ENCODE assay signal across 1 cellular context in genomic region chr17:57947369-57947768, GRCh38.
TF ChIP-seq lines count a peak whose summit lies in the region.

No MANE protein-coding gene starts in this region.

TF ChIP-seq in HepG2, 621 proteins besides CTCF, POLR2A, EP300 and RAD21:
- TF ChIP-seq ZMYM2 (CRISPR knock-in tag; IDR thresholded peaks at IDR 0.05) (0 out of 2 replicates have a peak, but pooled peaks have one; percentile 44), ZNF275 (CRISPR knock-in tag; IDR thresholded peaks at IDR 0.05; ENCODE audit: borderline replicate concordance) (0 out of 2 replicates have a peak, but pooled peaks have one; percentile 10), CCDC6 (CRISPR knock-in tag; IDR thresholded peaks at IDR 0.05) (0 out of 2 replicates have a peak, but pooled peaks have one; percentile 11), POLR2AphosphoS2 (IDR thresholded peaks at IDR 0.05; ENCODE audit: low read depth, low read length) (no peak), YEATS4 (CRISPR knock-in tag; IDR thresholded peaks at IDR 0.05; ENCODE audit: borderline replicate concordance) (0 out of 2 replicates have a peak, but pooled peaks have one; percentile 26), JUN (CRISPR knock-in tag; IDR thresholded peaks at IDR 0.05) (0 out of 2 replicates have a peak, but pooled peaks have one; percentile 19), SOX6 (IDR thresholded peaks at IDR 0.05) (no peak), SOX6 (CRISPR knock-in tag; IDR thresholded peaks at IDR 0.05) (peak; percentile 34; the same call in 1 of the 2 replicates), HMGXB4 (CRISPR knock-in tag; IDR thresholded peaks at IDR 0.05; ENCODE audit: borderline replicate concordance in 1 of 2, low read depth in 1 of 2) (0 out of 4 replicates have a peak, but pooled peaks of 1 of the 2 experiments have one; percentile 5), RFX3 (CRISPR knock-in tag; IDR thresholded peaks at IDR 0.05) (no peak), ZNF543 (CRISPR knock-in tag; IDR thresholded peaks at IDR 0.05) (0 out of 2 replicates have a peak, but pooled peaks have one; percentile 37), ZHX1 (CRISPR knock-in tag; IDR thresholded peaks at IDR 0.05; ENCODE audit: low read depth) (no peak), HOXA5 (CRISPR knock-in tag; IDR thresholded peaks at IDR 0.05) (0 out of 2 replicates have a peak, but pooled peaks have one; percentile 36), ZNF317 (CRISPR knock-in tag; IDR thresholded peaks at IDR 0.05) (peak; percentile 48; the same call in 1 of the 2 replicates), NFKB2 (CRISPR knock-in tag; IDR thresholded peaks at IDR 0.05; ENCODE audit: borderline replicate concordance) (no peak), ZUFSP (CRISPR knock-in tag; IDR thresholded peaks at IDR 0.05; ENCODE audit: borderline replicate concordance) (no peak), TARDBP (CRISPR knock-in tag; IDR thresholded peaks at IDR 0.05) (no peak), PREB (CRISPR knock-in tag; IDR thresholded peaks at IDR 0.05) (no peak), ZMYM3 (CRISPR knock-in tag; IDR thresholded peaks at IDR 0.05) (peak; percentile 39), KAT2B (IDR thresholded peaks at IDR 0.05; ENCODE audit: borderline replicate concordance, low read depth, low read length) (no peak), ZBTB1 (CRISPR knock-in tag; IDR thresholded peaks at IDR 0.05; ENCODE audit: borderline replicate concordance) (no peak), ZNF460 (CRISPR knock-in tag; IDR thresholded peaks at IDR 0.05; ENCODE audit: borderline replicate concordance) (peak; percentile 92), ZBTB20 (CRISPR knock-in tag; IDR thresholded peaks at IDR 0.05; ENCODE audit: borderline replicate concordance, low read depth) (no peak)
- TF ChIP-seq, protein P1, sequence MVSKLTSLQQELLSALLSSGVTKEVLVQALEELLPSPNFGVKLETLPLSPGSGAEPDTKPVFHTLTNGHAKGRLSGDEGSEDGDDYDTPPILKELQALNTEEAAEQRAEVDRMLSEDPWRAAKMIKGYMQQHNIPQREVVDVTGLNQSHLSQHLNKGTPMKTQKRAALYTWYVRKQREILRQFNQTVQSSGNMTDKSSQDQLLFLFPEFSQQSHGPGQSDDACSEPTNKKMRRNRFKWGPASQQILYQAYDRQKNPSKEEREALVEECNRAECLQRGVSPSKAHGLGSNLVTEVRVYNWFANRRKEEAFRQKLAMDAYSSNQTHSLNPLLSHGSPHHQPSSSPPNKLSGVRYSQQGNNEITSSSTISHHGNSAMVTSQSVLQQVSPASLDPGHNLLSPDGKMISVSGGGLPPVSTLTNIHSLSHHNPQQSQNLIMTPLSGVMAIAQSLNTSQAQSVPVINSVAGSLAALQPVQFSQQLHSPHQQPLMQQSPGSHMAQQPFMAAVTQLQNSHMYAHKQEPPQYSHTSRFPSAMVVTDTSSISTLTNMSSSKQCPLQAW (CRISPR knock-in tag; IDR thresholded peaks at IDR 0.05), result no peak
- TF ChIP-seq, protein P2, sequence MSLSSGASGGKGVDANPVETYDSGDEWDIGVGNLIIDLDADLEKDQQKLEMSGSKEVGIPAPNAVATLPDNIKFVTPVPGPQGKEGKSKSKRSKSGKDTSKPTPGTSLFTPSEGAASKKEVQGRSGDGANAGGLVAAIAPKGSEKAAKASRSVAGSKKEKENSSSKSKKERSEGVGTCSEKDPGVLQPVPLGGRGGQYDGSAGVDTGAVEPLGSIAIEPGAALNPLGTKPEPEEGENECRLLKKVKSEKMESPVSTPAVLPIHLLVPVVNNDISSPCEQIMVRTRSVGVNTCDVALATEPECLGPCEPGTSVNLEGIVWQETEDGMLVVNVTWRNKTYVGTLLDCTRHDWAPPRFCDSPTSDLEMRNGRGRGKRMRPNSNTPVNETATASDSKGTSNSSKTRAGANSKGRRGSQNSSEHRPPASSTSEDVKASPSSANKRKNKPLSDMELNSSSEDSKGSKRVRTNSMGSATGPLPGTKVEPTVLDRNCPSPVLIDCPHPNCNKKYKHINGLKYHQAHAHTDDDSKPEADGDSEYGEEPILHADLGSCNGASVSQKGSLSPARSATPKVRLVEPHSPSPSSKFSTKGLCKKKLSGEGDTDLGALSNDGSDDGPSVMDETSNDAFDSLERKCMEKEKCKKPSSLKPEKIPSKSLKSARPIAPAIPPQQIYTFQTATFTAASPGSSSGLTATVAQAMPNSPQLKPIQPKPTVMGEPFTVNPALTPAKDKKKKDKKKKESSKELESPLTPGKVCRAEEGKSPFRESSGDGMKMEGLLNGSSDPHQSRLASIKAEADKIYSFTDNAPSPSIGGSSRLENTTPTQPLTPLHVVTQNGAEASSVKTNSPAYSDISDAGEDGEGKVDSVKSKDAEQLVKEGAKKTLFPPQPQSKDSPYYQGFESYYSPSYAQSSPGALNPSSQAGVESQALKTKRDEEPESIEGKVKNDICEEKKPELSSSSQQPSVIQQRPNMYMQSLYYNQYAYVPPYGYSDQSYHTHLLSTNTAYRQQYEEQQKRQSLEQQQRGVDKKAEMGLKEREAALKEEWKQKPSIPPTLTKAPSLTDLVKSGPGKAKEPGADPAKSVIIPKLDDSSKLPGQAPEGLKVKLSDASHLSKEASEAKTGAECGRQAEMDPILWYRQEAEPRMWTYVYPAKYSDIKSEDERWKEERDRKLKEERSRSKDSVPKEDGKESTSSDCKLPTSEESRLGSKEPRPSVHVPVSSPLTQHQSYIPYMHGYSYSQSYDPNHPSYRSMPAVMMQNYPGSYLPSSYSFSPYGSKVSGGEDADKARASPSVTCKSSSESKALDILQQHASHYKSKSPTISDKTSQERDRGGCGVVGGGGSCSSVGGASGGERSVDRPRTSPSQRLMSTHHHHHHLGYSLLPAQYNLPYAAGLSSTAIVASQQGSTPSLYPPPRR (CRISPR knock-in tag; IDR thresholded peaks at IDR 0.05; ENCODE audit: borderline replicate concordance), result no peak
